21 cellular contexts compared by ENCODE assay signal in the genomic region with DNA sequence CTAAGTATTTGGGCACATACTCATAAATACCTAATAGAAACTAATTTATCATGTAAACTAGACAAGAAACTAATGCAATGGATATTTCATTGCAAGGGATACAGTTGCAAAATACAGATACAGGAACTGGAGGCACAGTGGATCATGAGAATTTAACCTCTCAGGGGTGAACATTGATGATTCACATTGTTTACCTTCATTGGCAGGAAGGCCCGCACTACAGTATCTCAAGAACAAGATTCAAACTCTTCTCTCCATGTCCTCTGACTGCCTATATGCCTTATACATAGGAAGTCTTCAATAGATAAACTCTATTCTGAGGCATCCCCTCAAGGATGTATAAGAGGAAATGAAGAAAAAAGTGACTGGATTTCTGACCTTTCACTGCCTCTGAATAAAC. TPM values are rescaled to one million over a fixed set of nuclear protein-coding genes. Genes with fewer than 3 reads are reported as not detected.
DNase-seq lines count a peak whose midpoint lies in the region; ATAC-seq and TF ChIP-seq lines count a peak whose summit lies in the region.
"Had no signal": no experiment of that assay in that cellular context is flagged by ENCODE, and none has a peak within 500 bp of the region (broad histone marks: within the 10 kb centered on the region; RNA-seq: fewer than 3 reads in every experiment).

No MANE protein-coding gene starts in this region.

- TF ChIP-seq CTCF in astrocyte of the spinal cord (IDR thresholded peaks at IDR 0.05; ENCODE audit: low read depth, low read length) (no peak), fibroblast of mammary gland (conservative IDR thresholded peaks at IDR 0.05; ENCODE audit: control insufficient read depth, insufficient read depth, low read depth, low read length) (no peak)

- H2BK120ac ChIP-seq in mesenchymal stem cell (ENCODE audit: low read depth, low read length): no peak overlapping the region

- H3K9me3 ChIP-seq in mesenchymal stem cell (ENCODE audit: control insufficient read depth, low read length): no peaks in the 10 kb centered on the region

- H3K4ac ChIP-seq in mesenchymal stem cell (ENCODE audit: low read depth in 1 of 2, low read length in 2 of 2): no peak overlapping the region

- H3K9me3 Mint-ChIP-seq in stimulated activated memory B cell treated with anti-CD40 and anti-IgM and Interleukin-4, amounts not matched to agents 10 μg/mL and 1 μg/mL and 100 μg/mL, for 72 hours: peaks cover 6% of the 10 kb centered on the region

- no peak overlapping the region for H3K9ac ChIP-seq in mesenchymal stem cell (ENCODE audit: low read length)
- H3K9ac ChIP-seq: GM23248, KMS-11 had no signal

- H3K4me3 ChIP-seq in astrocyte of the spinal cord (ENCODE audit: low read depth, low read length) (no peak overlapping the region), fibroblast of mammary gland (ENCODE audit: control insufficient read depth, low read depth, low read length) (no peak overlapping the region), mesenchymal stem cell (ENCODE audit: insufficient read depth in 1 of 2, low read depth in 1 of 2, low read length in 2 of 2) (no peak overlapping the region)
- H3K4me3 ChIP-seq: GM23248, SK-N-MC had no signal

- H4K91ac ChIP-seq in mesenchymal stem cell (ENCODE audit: low read length): no peak overlapping the region

- no peak overlapping the region for H3K23ac ChIP-seq in mesenchymal stem cell (ENCODE audit: low read length in 2 of 2)

- ATAC-seq in stimulated activated memory B cell treated with anti-CD40 and anti-IgM and Interleukin-4, amounts not matched to agents 10 μg/mL and 1 μg/mL and 100 μg/mL, for 72 hours: no peak
- ATAC-seq: Panc1, Right ventricle myocardium inferior had no signal

- no peak overlapping the region for H2BK15ac ChIP-seq in mesenchymal stem cell (ENCODE audit: low read depth, poor library complexity, severe bottlenecking)

- no peak overlapping the region for H3K27ac ChIP-seq in mesenchymal stem cell (ENCODE audit: low read length, poor library complexity, severe bottlenecking)
- H3K27ac ChIP-seq: GM23248, KMS-11, SK-N-MC had no signal

- H2BK12ac ChIP-seq in mesenchymal stem cell (ENCODE audit: low read length in 2 of 2): no peak overlapping the region

- no peak overlapping the region for H4K8ac ChIP-seq in mesenchymal stem cell (ENCODE audit: low read length)

- H2AFZ ChIP-seq in mesenchymal stem cell (ENCODE audit: low read depth, low read length): no peak overlapping the region
- H2AFZ ChIP-seq: GM23248 had no signal

- in situ Hi-C loops in astrocyte of the spinal cord (cut with HindIII; ENCODE audit: low sequenced_read_pairs): no loop called here

- 100% methylated on average over 1 of the region's 1 CpG for WGBS in mesenchymal stem cell

- no peaks in the 10 kb centered on the region for H3K79me1 ChIP-seq in mesenchymal stem cell (replicated peaks; ENCODE audit: low read length, poor library complexity, severe bottlenecking)

- no peaks in the 10 kb centered on the region for H3K36me3 ChIP-seq in mesenchymal stem cell (ENCODE audit: control insufficient read depth in 1 of 2, insufficient read depth in 2 of 2, low read depth in 1 of 2, low read length in 2 of 2)

- H3K27me3 ChIP-seq in mesenchymal stem cell (ENCODE audit: control insufficient read depth in 1 of 2, insufficient read depth in 1 of 2, low read length in 2 of 2): no peaks in the 10 kb centered on the region

- peak; percentile 13 for DNase-seq in HT1080 (ENCODE audit: low read depth)
- DNase-seq in astrocyte of the spinal cord (ENCODE audit: low read depth, low spot score): peak; percentile 50
- DNase-seq in fibroblast of mammary gland (ENCODE audit: low read depth): peak; percentile 56
- DNase-seq in mesenchymal stem cell: peak; percentile 24
- no peak for DNase-seq in C1 segment of cervical spinal cord (lab: John Stamatoyannopoulos, UW)
- no peak for DNase-seq in stimulated activated CD4-positive, alpha-beta T cell treated with anti-CD3 and anti-CD28 coated beads, Interleukin-2, amount 100 ng/mL, for 48 hours
- no peak for DNase-seq in islet precursor cell
- DNase-seq: CD4-positive, alpha-beta memory T cell; DMS79 treated with DMSO at 0.1 percent for 48 hours; GM23248; MM.1S; NCI-H1092 treated with DMSO at 0.1 percent for 48 hours; NCI-H2081 treated with DMSO at 0.1 percent for 48 hours; NCI-H510A; NCI-H774 had no signal

- no peaks in the 10 kb centered on the region for H3K36me3 Mint-ChIP-seq in stimulated activated memory B cell treated with anti-CD40 and anti-IgM and Interleukin-4, amounts not matched to agents 10 μg/mL and 1 μg/mL and 100 μg/mL, for 72 hours

- H3K4me1 ChIP-seq in mesenchymal stem cell (ENCODE audit: control insufficient read depth, insufficient read depth, low read depth, low read length): peaks cover 1% of the 10 kb centered on the region

- peaks cover 29% of the 10 kb centered on the region for H3K27me3 Mint-ChIP-seq in stimulated activated memory B cell treated with anti-CD40 and anti-IgM and Interleukin-4, amounts not matched to agents 10 μg/mL and 1 μg/mL and 100 μg/mL, for 72 hours

- H2AK5ac ChIP-seq in mesenchymal stem cell (ENCODE audit: low read length, severe bottlenecking): no peak overlapping the region

- no peak overlapping the region for H3K27ac Mint-ChIP-seq in stimulated activated memory B cell treated with anti-CD40 and anti-IgM and Interleukin-4, amounts not matched to agents 10 μg/mL and 1 μg/mL and 100 μg/mL, for 72 hours
- H3K27ac Mint-ChIP-seq: B cell; CD4-positive, alpha-beta memory T cell had no signal

- H3K4me1 Mint-ChIP-seq in stimulated activated memory B cell treated with anti-CD40 and anti-IgM and Interleukin-4, amounts not matched to agents 10 μg/mL and 1 μg/mL and 100 μg/mL, for 72 hours: no peaks in the 10 kb centered on the region
- H3K4me1 Mint-ChIP-seq: B cell; CD4-positive, alpha-beta memory T cell had no signal

- no peak overlapping the region for H3K14ac ChIP-seq in mesenchymal stem cell (ENCODE audit: low read length in 2 of 2)

- H3K4me2 ChIP-seq in mesenchymal stem cell (ENCODE audit: low read length, poor library complexity, severe bottlenecking): no peak overlapping the region
- H3K4me2 ChIP-seq: KMS-11 had no signal

- no peak overlapping the region for H2BK5ac ChIP-seq in mesenchymal stem cell (ENCODE audit: low read depth, low read length, poor library complexity, severe bottlenecking)

- H3K4me3 Mint-ChIP-seq in stimulated activated memory B cell treated with anti-CD40 and anti-IgM and Interleukin-4, amounts not matched to agents 10 μg/mL and 1 μg/mL and 100 μg/mL, for 72 hours: no peak overlapping the region
- H3K4me3 Mint-ChIP-seq: B cell; CD4-positive, alpha-beta memory T cell had no signal

- no peak overlapping the region for H3K18ac ChIP-seq in mesenchymal stem cell (ENCODE audit: low read depth in 1 of 2, low read length in 2 of 2)

RNA-seq across cellular contexts. Expression of a gene that starts 18.4 kb away (rescaled TPM):
- 11.3 and 14.3 TPM in 2 replicates for total RNA-seq in HT1080 (2014; rRNA removed; shearing (Covaris generic))
- 11.8 TPM in 2 replicates for polyA plus RNA-seq in HT1080 (2015; cell fraction: cytosol; rRNA removed)
- polyA plus RNA-seq in HT1080 (2015; cell fraction: nucleus; rRNA removed): 67.3 and 93.7 TPM in 2 replicates
- polyA plus RNA-seq in mesenchymal stem cell (2013, experiment 1 of 2): 9.4 TPM
- 8.1 TPM for polyA plus RNA-seq in mesenchymal stem cell (2013, experiment 2 of 2)

Comparison
In these comparisons a context has a peak if more than half of its experiments do, and no peak if none do; other contexts are left out.
1. DNase-seq: peak in HT1080 (single experiment), astrocyte of the spinal cord (single experiment), fibroblast of mammary gland (single experiment) and mesenchymal stem cell (single experiment); none in C1 segment of cervical spinal cord (0 of 14), stimulated activated CD4-positive, alpha-beta T cell treated with anti-CD3 and anti-CD28 coated beads, Interleukin-2, amount 100 ng/mL, for 48 hours (0 of 2) and islet precursor cell (single experiment).